Comparison of ENCODE assay signal across 9 cellular contexts in the genomic region with DNA sequence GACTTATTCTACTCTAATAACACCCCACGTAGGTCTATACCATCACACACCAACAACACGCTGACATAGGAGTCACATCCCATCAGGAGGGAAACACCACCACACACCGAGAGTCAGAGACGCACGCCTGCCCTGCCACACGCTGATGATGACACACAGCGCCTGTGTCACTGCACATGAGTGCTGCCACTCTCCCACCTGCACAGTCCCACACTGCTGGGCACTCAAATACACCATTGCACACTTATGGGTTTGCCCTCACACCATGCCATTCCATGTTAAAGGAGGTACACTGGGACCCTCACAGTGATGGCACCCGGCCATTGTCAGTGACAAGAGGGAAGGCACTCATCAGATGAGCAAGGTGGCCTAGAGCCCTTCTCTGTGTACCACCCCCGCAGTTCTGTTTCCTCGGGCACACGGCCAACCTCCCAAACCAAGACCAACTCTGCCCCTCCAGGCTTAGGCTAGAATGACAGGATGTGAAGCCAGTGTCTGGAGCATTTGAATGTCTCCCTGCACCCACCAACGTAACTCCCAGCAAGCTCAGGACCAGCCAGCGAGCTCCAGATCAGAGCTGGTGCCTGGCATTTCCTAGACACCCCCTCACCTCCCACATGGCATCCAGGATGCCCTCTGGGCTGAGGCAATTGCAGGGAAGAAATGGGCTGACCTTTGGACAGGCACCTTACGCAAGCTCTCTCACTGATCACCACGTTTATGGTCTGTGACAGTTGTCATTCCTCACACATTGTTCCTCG. TPM values are rescaled to one million over a fixed set of nuclear protein-coding genes. Genes with fewer than 3 reads are reported as not detected.
DNase-seq lines count a peak whose midpoint lies in the region; ATAC-seq and TF ChIP-seq lines count a peak whose summit lies in the region.
"Had no signal": no experiment of that assay in that cellular context is flagged by ENCODE, and none has a peak within 500 bp of the region (broad histone marks: within the 10 kb centered on the region; RNA-seq: fewer than 3 reads in every experiment).

No MANE protein-coding gene starts in this region.

- peaks cover 0 to 18% (median 0%) of the 10 kb centered on the region in 45 donors for H3K27me3 ChIP-seq in dorsolateral prefrontal cortex

- no peaks in the 10 kb centered on the region for H3K36me3 Mint-ChIP-seq in stimulated activated memory B cell treated with anti-CD40 and anti-IgM and Interleukin-4, amounts not matched to agents 10 μg/mL and 1 μg/mL and 100 μg/mL, for 72 hours
- H3K36me3 Mint-ChIP-seq in natural killer cell treated with Interleukin-12 subunit alpha and Interleukin-12 subunit beta and Interleukin-15 and Interleukin-18, amount 100 ng/mL, for 72 hours = no peaks in the 10 kb centered on the region

- no peak overlapping the region for H3K4me3 ChIP-seq in dorsolateral prefrontal cortex

- no peak for ATAC-seq in stimulated activated memory B cell treated with anti-CD40 and anti-IgM and Interleukin-4, amounts not matched to agents 10 μg/mL and 1 μg/mL and 100 μg/mL, for 72 hours
- ATAC-seq in GM21447 (IDR thresholded peaks at IDR 0.05; ENCODE audit: unreplicated experiment) = no peak
- ATAC-seq in natural killer cell treated with Interleukin-12 subunit alpha and Interleukin-12 subunit beta and Interleukin-15 and Interleukin-18, amount 100 ng/mL, for 72 hours = no peak

- peaks cover 55% of the 10 kb centered on the region for H3K27me3 Mint-ChIP-seq in stimulated activated memory B cell treated with anti-CD40 and anti-IgM and Interleukin-4, amounts not matched to agents 10 μg/mL and 1 μg/mL and 100 μg/mL, for 72 hours
- peaks cover 39 to 52% of the 10 kb centered on the region in 2 donors for H3K27me3 Mint-ChIP-seq in natural killer cell treated with Interleukin-12 subunit alpha and Interleukin-12 subunit beta and Interleukin-15 and Interleukin-18, amount 100 ng/mL, for 72 hours

- DNase-seq in 8988T (peak; percentile 77), NCI-H2227 (lab: John Stamatoyannopoulos, UW; ENCODE audit: unreplicated experiment) (peak; percentile 68), dorsolateral prefrontal cortex (peak in 4 of 10 donors; percentile 48 to 80 (median 50)), kidney glomerular epithelial cell (lab: John Stamatoyannopoulos, UW) (no peak)
- DNase-seq in natural killer cell treated with Interleukin-12 subunit alpha and Interleukin-12 subunit beta and Interleukin-15 and Interleukin-18, amount 100 ng/mL, for 72 hours (ENCODE audit: low spot score) = no peak

- intact Hi-C loops in dorsolateral prefrontal cortex (cut with DNase I) = no loop called here

- H3K27ac ChIP-seq in dorsolateral prefrontal cortex = peak overlapping the region in 40 of 59 donors; percentile 6 to 85 (median 50)

- H3K4me3 Mint-ChIP-seq in stimulated activated memory B cell treated with anti-CD40 and anti-IgM and Interleukin-4, amounts not matched to agents 10 μg/mL and 1 μg/mL and 100 μg/mL, for 72 hours = no peak overlapping the region
- H3K4me3 Mint-ChIP-seq in natural killer cell treated with Interleukin-12 subunit alpha and Interleukin-12 subunit beta and Interleukin-15 and Interleukin-18, amount 100 ng/mL, for 72 hours = no peak overlapping the region
- H3K4me3 Mint-ChIP-seq: dendritic cell treated with granulocyte-macrophage colony-stimulating factor and Interleukin-4, amounts not matched to agents 40 ng/mL and 50 ng/mL, for 4 days had no signal

- no peaks in the 10 kb centered on the region for H3K4me1 Mint-ChIP-seq in stimulated activated memory B cell treated with anti-CD40 and anti-IgM and Interleukin-4, amounts not matched to agents 10 μg/mL and 1 μg/mL and 100 μg/mL, for 72 hours
- peaks cover 0 to 4% of the 10 kb centered on the region in 2 donors for H3K4me1 Mint-ChIP-seq in natural killer cell treated with Interleukin-12 subunit alpha and Interleukin-12 subunit beta and Interleukin-15 and Interleukin-18, amount 100 ng/mL, for 72 hours (ENCODE audit: low read depth in 2 of 2)

- no peaks in the 10 kb centered on the region for H3K9me3 Mint-ChIP-seq in stimulated activated memory B cell treated with anti-CD40 and anti-IgM and Interleukin-4, amounts not matched to agents 10 μg/mL and 1 μg/mL and 100 μg/mL, for 72 hours
- H3K9me3 Mint-ChIP-seq in natural killer cell treated with Interleukin-12 subunit alpha and Interleukin-12 subunit beta and Interleukin-15 and Interleukin-18, amount 100 ng/mL, for 72 hours = no peaks in the 10 kb centered on the region
- H3K9me3 Mint-ChIP-seq: dendritic cell treated with granulocyte-macrophage colony-stimulating factor and Interleukin-4, amounts not matched to agents 40 ng/mL and 50 ng/mL, for 4 days had no signal

- TF ChIP-seq CTCF in GM12872 (IDR thresholded peaks at IDR 0.05; ENCODE audit: insufficient read depth, low read depth, low read length) (peak; percentile 50; the same call in 2 of the 3 replicates), dorsolateral prefrontal cortex (IDR thresholded peaks at IDR 0.05 in 54 of 56, conservative IDR thresholded peaks at IDR 0.05 in 2 of 56; ENCODE audit: low read depth in 1 of 56, partially characterized antibody in 56 of 56) (peak in 31 of 56 donors; percentile 8 to 44 (median 25))

- no peak overlapping the region for H3K27ac Mint-ChIP-seq in stimulated activated memory B cell treated with anti-CD40 and anti-IgM and Interleukin-4, amounts not matched to agents 10 μg/mL and 1 μg/mL and 100 μg/mL, for 72 hours
- H3K27ac Mint-ChIP-seq in natural killer cell treated with Interleukin-12 subunit alpha and Interleukin-12 subunit beta and Interleukin-15 and Interleukin-18, amount 100 ng/mL, for 72 hours = no peak overlapping the region
- H3K27ac Mint-ChIP-seq: dendritic cell treated with granulocyte-macrophage colony-stimulating factor and Interleukin-4, amounts not matched to agents 40 ng/mL and 50 ng/mL, for 4 days had no signal

RNA-seq across cellular contexts. Expression of a gene that starts 3.6 kb away (rescaled TPM):
- total RNA-seq in dorsolateral prefrontal cortex = 100 to 1,000 TPM; 142 to 692 (median 488) TPM
- not detected for total RNA-seq in natural killer cell treated with Interleukin-12 subunit alpha and Interleukin-12 subunit beta and Interleukin-15 and Interleukin-18, amount 100 ng/mL, for 72 hours

Comparison
In these comparisons a context has a peak if more than half of its experiments do, and no peak if none do; other contexts are left out.
1. DNase-seq: peak in 8988T (single experiment) and NCI-H2227 (single experiment); none in kidney glomerular epithelial cell (single experiment) and natural killer cell treated with Interleukin-12 subunit alpha and Interleukin-12 subunit beta and Interleukin-15 and Interleukin-18, amount 100 ng/mL, for 72 hours (single experiment).
2. RNA of a gene that starts 3.6 kb away (total RNA-seq): 142 to 692 TPM in dorsolateral prefrontal cortex; not detected in natural killer cell treated with Interleukin-12 subunit alpha and Interleukin-12 subunit beta and Interleukin-15 and Interleukin-18, amount 100 ng/mL, for 72 hours; every median in the first group is over 100 times any median in the second.